Comparison of ENCODE assay signal across 13 cellular contexts in the genomic region with DNA sequence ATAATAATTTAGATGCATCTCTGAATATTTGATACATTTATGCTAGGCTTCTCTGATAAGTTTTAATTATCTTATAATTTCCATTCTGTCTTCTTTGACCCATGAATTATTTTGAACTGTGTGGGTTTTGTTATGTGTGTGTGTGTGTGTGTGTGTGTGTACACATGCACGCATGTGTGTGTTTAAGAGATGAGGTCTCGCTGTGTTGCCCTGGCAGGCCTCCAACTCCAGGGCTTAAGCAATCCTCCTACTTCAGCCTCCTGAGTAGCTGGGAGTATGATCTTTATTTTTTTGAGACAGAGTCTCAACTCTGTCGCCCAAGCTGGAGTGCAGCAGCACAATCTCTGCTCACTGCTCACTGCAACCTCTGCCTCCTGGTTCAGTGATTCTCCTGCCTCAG.
DNase-seq lines count a peak whose midpoint lies in the region; ATAC-seq lines count a peak whose summit lies in the region.
"Had no signal": no experiment of that assay in that cellular context is flagged by ENCODE, and none has a peak within 500 bp of the region (broad histone marks: within the 10 kb centered on the region; RNA-seq: fewer than 3 reads in every experiment).

No MANE protein-coding gene starts in this region.

- ATAC-seq in HG02970 (IDR thresholded peaks at IDR 0.05; ENCODE audit: low FRiP score, unreplicated experiment) (no peak), GM18511 (IDR thresholded peaks at IDR 0.05; ENCODE audit: unreplicated experiment) (no peak), GM21447 (IDR thresholded peaks at IDR 0.05; ENCODE audit: unreplicated experiment) (no peak)
- ATAC-seq: effector memory CD8-positive, alpha-beta T cell; gastroesophageal sphincter had no signal

- peak overlapping the region; percentile 29 for H3K9ac ChIP-seq in SK-N-MC (ENCODE audit: insufficient read length)
- H3K9ac ChIP-seq: KMS-11 had no signal

- peak; percentile 1 to 39 for DNase-seq in SHP77 (lab: John Stamatoyannopoulos, UW)
- DNase-seq in SHP77 treated with DMSO at 0.1 percent for 48 hours (lab: John Stamatoyannopoulos, UW): no peak
- DNase-seq in SK-N-MC (ENCODE audit: low read depth, low spot score): no peak
- DNase-seq in fibroblast of peridontal ligament (ENCODE audit: extremely low read depth): peak; percentile 27
- DNase-seq in skeletal muscle cell (ENCODE audit: low read depth): peak; percentile 14
- DNase-seq: CD8-positive, alpha-beta memory T cell; effector memory CD8-positive, alpha-beta T cell; NCI-H82 had no signal

- H3K27ac ChIP-seq in SK-N-MC: peak overlapping the region; percentile 92
- H3K27ac ChIP-seq: gastroesophageal sphincter, KMS-11 had no signal

- H3K36me3 ChIP-seq in SK-N-MC (ENCODE audit: insufficient read depth, low read length): no peaks in the 10 kb centered on the region; the same call in 1 of the 2 replicates
- H3K36me3 ChIP-seq: gastroesophageal sphincter had no signal

- no peaks in the 10 kb centered on the region for H3K9me3 ChIP-seq in SK-N-MC (ENCODE audit: low read depth, low read length)
- H3K9me3 ChIP-seq: gastroesophageal sphincter had no signal

- H3K4me3 ChIP-seq in SK-N-MC (peak overlapping the region; percentile 10), skeletal muscle cell (ENCODE audit: low read depth, low read length) (no peak overlapping the region)
- H3K4me3 ChIP-seq: gastroesophageal sphincter had no signal

Comparison
In these comparisons a context has a peak if more than half of its experiments do, and no peak if none do; other contexts are left out.
1. DNase-seq: peak in SHP77 (2 of 2), fibroblast of peridontal ligament (single experiment) and skeletal muscle cell (single experiment); none in SHP77 treated with DMSO at 0.1 percent for 48 hours (single experiment) and SK-N-MC (single experiment).